In the genomic region with DNA sequence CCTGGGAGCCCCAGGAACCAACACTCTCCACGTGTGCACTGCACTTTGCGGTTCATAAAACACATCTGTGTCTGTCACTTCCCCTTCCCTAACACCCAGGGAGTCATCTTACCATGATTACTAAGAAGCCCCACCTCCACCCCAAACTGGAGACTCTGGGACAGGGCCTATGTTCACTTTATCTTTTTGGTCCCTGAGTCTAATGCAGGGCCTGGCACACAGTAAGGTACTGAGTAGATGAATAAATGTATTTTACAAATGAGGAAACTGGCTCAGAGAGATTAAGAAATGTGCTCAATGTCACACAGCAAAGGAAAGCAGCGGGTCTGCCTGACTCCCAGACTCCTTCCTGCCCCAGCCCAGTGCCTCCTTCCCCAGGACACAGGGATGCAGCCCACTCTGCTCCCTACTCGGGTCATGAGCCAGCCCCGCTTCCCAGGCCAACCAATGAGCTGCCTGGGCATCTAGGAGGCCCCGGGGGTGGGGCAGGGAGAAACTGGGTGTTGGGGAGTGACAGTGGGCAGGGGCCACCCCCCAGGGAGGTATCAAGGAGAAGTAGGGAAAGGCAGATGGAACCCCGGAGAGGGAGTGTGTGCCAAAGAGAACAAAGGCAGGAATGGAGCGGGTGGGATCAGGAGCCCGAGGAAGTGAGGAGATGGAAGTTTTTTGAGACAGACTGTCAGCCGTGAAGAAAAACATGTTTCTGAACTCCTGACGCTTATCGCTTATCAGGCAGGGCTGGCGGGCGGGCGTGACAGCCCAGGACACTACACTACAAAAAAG, we compare ENCODE assay signal across 11 cellular contexts. TPM values are rescaled to one million over a fixed set of nuclear protein-coding genes. Genes with fewer than 3 reads are reported as not detected.
A peak's percentile ranks its signal among the peaks of the same experiment; 100 is the strongest.
DNase-seq lines count a peak whose midpoint lies in the region; ATAC-seq and TF ChIP-seq lines count a peak whose summit lies in the region.
"Had no signal": no experiment of that assay in that cellular context is flagged by ENCODE, and none has a peak within 500 bp of the region (broad histone marks: within the 10 kb centered on the region; RNA-seq: fewer than 3 reads in every experiment).

No MANE protein-coding gene starts in this region.

- no CpG with 5 or more reads among the region's 15 CpGs for WGBS in H9 (ENCODE audit: extremely low coverage, insufficient read length, low lambda C conversion rate)
- 27 to 37% (median 32%) methylated on average over 15 of the region's 15 CpGs for WGBS in heart left ventricle, 4 donors

- H3K4me3 Mint-ChIP-seq in H9: no peak overlapping the region; a peak in 1 of 5 replicates
- no peak overlapping the region for H3K4me3 Mint-ChIP-seq in stimulated activated memory B cell treated with anti-CD40 and anti-IgM and Interleukin-4, amounts not matched to agents 10 μg/mL and 1 μg/mL and 100 μg/mL, for 72 hours
- H3K4me3 Mint-ChIP-seq: effector memory CD8-positive, alpha-beta T cell had no signal

- no peak overlapping the region for H3K56ac ChIP-seq in H9 (ENCODE audit: insufficient read length, low read depth, low read length)

- no peak overlapping the region for H2AK5ac ChIP-seq in H9 (ENCODE audit: insufficient read length, low read length)

- H3K9ac ChIP-seq in H9 (ENCODE audit: extremely low read depth, insufficient read length, low read length): no peak overlapping the region
- H3K9ac ChIP-seq in SK-N-MC (ENCODE audit: insufficient read length): no peak overlapping the region

- no peak overlapping the region for H3K4me2 ChIP-seq in H9 (ENCODE audit: insufficient read depth, insufficient read length, low read length)

- H3K27me3 Mint-ChIP-seq in H9 (ENCODE audit: low read depth): no peaks in the 10 kb centered on the region; the same call in none of the 2 replicates
- H3K27me3 Mint-ChIP-seq in stimulated activated memory B cell treated with anti-CD40 and anti-IgM and Interleukin-4, amounts not matched to agents 10 μg/mL and 1 μg/mL and 100 μg/mL, for 72 hours: peaks cover 8% of the 10 kb centered on the region

- H3K9me3 Mint-ChIP-seq in H9: no peaks in the 10 kb centered on the region
- H3K9me3 Mint-ChIP-seq in stimulated activated memory B cell treated with anti-CD40 and anti-IgM and Interleukin-4, amounts not matched to agents 10 μg/mL and 1 μg/mL and 100 μg/mL, for 72 hours: no peaks in the 10 kb centered on the region
- H3K9me3 Mint-ChIP-seq: effector memory CD8-positive, alpha-beta T cell had no signal

- no peaks in the 10 kb centered on the region for H4K20me1 ChIP-seq in H9 (ENCODE audit: control insufficient read depth, insufficient read depth, insufficient read length)

- H3K79me2 ChIP-seq in H9 (ENCODE audit: insufficient read depth, low read length): no peaks in the 10 kb centered on the region; the same call in 1 of the 2 replicates

- H3K23ac ChIP-seq in H9 (ENCODE audit: insufficient read length, low read depth, low read length): no peak overlapping the region

- H3K36me3 ChIP-seq in SK-N-MC (ENCODE audit: insufficient read depth, low read length) (no peaks in the 10 kb centered on the region), heart left ventricle (no peaks in the 10 kb centered on the region)

- no peak overlapping the region for H3K4ac ChIP-seq in H9 (ENCODE audit: low read depth, low read length)

- H3K79me1 ChIP-seq in H9 (ENCODE audit: insufficient read depth, low read depth, low read length, poor library complexity, severe bottlenecking): no peaks in the 10 kb centered on the region

- H4K91ac ChIP-seq in H9 (ENCODE audit: insufficient read length, low read depth, low read length): no peak overlapping the region

- H2BK20ac ChIP-seq in H9 (ENCODE audit: low read depth, low read length, poor library complexity, severe bottlenecking): no peak overlapping the region

- H3K27ac Mint-ChIP-seq in H9: peak overlapping the region in 2 of 3 experiments; percentile 70 to 91; a peak in 3 of 7 replicates
- no peak overlapping the region for H3K27ac Mint-ChIP-seq in stimulated activated memory B cell treated with anti-CD40 and anti-IgM and Interleukin-4, amounts not matched to agents 10 μg/mL and 1 μg/mL and 100 μg/mL, for 72 hours
- H3K27ac Mint-ChIP-seq: effector memory CD8-positive, alpha-beta T cell had no signal

- H3K27ac ChIP-seq in H9 (ENCODE audit: insufficient read length, low read depth, low read length) (no peak overlapping the region), SK-N-MC (peak overlapping the region; percentile 68; the same call in 1 of the 2 replicates), heart left ventricle (peak overlapping the region in 11 of 12 donors; percentile 12 to 77 (median 47)), caudate nucleus (ENCODE audit: low read depth, low read length) (no peak overlapping the region)

- H3T11ph ChIP-seq in H9 (ENCODE audit: low read length): no peak overlapping the region

- no peak overlapping the region for H4K5ac ChIP-seq in H9 (ENCODE audit: insufficient read length, low read depth, low read length)

- H3K14ac ChIP-seq in H9 (ENCODE audit: insufficient read depth, low read length): peak overlapping the region; percentile 34; the same call in 1 of the 2 replicates

- H3K27me3 ChIP-seq in H9 (ENCODE audit: insufficient read depth, low read length) (no peaks in the 10 kb centered on the region), heart left ventricle (no peaks in the 10 kb centered on the region)

- peak; percentile 38 to 54 (median 51) for ATAC-seq in heart left ventricle
- ATAC-seq in stimulated activated memory B cell treated with anti-CD40 and anti-IgM and Interleukin-4, amounts not matched to agents 10 μg/mL and 1 μg/mL and 100 μg/mL, for 72 hours: peak; percentile 65
- ATAC-seq: effector memory CD8-positive, alpha-beta T cell had no signal

- no peak overlapping the region for H2BK15ac ChIP-seq in H9 (ENCODE audit: low read depth, low read length)

- H3K4me1 ChIP-seq in H9 (ENCODE audit: insufficient read depth, low read length) (no peaks in the 10 kb centered on the region), heart left ventricle (peaks cover 4 to 85% (median 61%) of the 10 kb centered on the region in 12 donors)

- H3K4me1 Mint-ChIP-seq in H9: peaks cover 63 to 66% of the 10 kb centered on the region in 2 experiments
- H3K4me1 Mint-ChIP-seq in stimulated activated memory B cell treated with anti-CD40 and anti-IgM and Interleukin-4, amounts not matched to agents 10 μg/mL and 1 μg/mL and 100 μg/mL, for 72 hours: peaks cover 10% of the 10 kb centered on the region

- H3K23me2 ChIP-seq in H9 (ENCODE audit: insufficient read length, low read depth, low read length, poor library complexity, severe bottlenecking): no peaks in the 10 kb centered on the region

- H3K4me3 ChIP-seq in SK-N-MC: peak overlapping the region; percentile 47
- no peak overlapping the region for H3K4me3 ChIP-seq in heart left ventricle

- H3K9me3 ChIP-seq in H9 (ENCODE audit: control insufficient read depth, low read depth, low read length) (no peaks in the 10 kb centered on the region), SK-N-MC (ENCODE audit: low read depth, low read length) (no peaks in the 10 kb centered on the region), heart left ventricle (no peaks in the 10 kb centered on the region)

- no peak for TF ChIP-seq CTCF in H9 (conservative IDR thresholded peaks at IDR 0.05)
- TF ChIP-seq CTCF in heart left ventricle (IDR thresholded peaks at IDR 0.05): no peak

- DNase-seq in H9 (no peak), SK-N-MC (ENCODE audit: low read depth, low spot score) (no peak), heart left ventricle (peak in 3 of 5 donors; percentile 48 to 67 (median 56)), medulla oblongata (ENCODE audit: extremely low spot score) (no peak), caudate nucleus (lab: John Stamatoyannopoulos, UW) (no peak), T-helper 9 cell (no peak)
- no peak for DNase-seq in stimulated activated CD4-positive, alpha-beta T cell treated with anti-CD3 and anti-CD28 coated beads, Interleukin-4, amount 100 ng/mL, for 24 hours
- DNase-seq: effector memory CD8-positive, alpha-beta T cell; NCI-H187 treated with DMSO at 0.1 percent for 48 hours; T-helper 1 cell had no signal

- no peak for TF ChIP-seq POLR2A in heart left ventricle (IDR thresholded peaks at IDR 0.05)

- intact Hi-C loops in heart left ventricle (cut with DNase I): loop anchor here in 1 of 10 donors (2.0 kb wide), 1 partner anchor 20 kb away; no protein-coding TSS in a partner anchor

- no peak overlapping the region for H3K18ac ChIP-seq in H9 (ENCODE audit: insufficient read length, low read depth, low read length)

- H2BK5ac ChIP-seq in H9 (ENCODE audit: insufficient read length, low read length): no peak overlapping the region

- H2BK120ac ChIP-seq in H9 (ENCODE audit: low read depth, low read length, poor library complexity, severe bottlenecking): no peak overlapping the region

- no peak overlapping the region for H2AFZ ChIP-seq in H9 (ENCODE audit: low read length)

- no peak overlapping the region for H4K8ac ChIP-seq in H9 (replicated peaks; ENCODE audit: insufficient read length, low read depth, low read length)

- H2BK12ac ChIP-seq in H9 (ENCODE audit: insufficient read length, low read depth, low read length): no peak overlapping the region

- no peaks in the 10 kb centered on the region for H3K36me3 Mint-ChIP-seq in H9 (ENCODE audit: insufficient read depth in 1 of 3, low read depth in 3 of 3)
- H3K36me3 Mint-ChIP-seq in stimulated activated memory B cell treated with anti-CD40 and anti-IgM and Interleukin-4, amounts not matched to agents 10 μg/mL and 1 μg/mL and 100 μg/mL, for 72 hours: no peaks in the 10 kb centered on the region

RNA-seq across cellular contexts. Expression of gene SHB, which starts 30.5 kb away (rescaled TPM):
- total RNA-seq in H9 (2021) (13.8 and 14.6 TPM in 2 replicates), heart left ventricle (10 to 100 TPM; 10.7 to 31.4 (median 21.4) TPM)
- 10 to 100 TPM in 1 of 2 donors, 1 to 10 TPM in 1; 7.8 to 23.2 TPM for polyA plus RNA-seq in heart left ventricle

Comparison
In these comparisons a context has a peak if more than half of its experiments do, and no peak if none do; other contexts are left out.
1. DNase-seq: peak in heart left ventricle (3 of 5); none in H9 (single experiment), SK-N-MC (single experiment), medulla oblongata (single experiment), caudate nucleus (0 of 61), stimulated activated CD4-positive, alpha-beta T cell treated with anti-CD3 and anti-CD28 coated beads, Interleukin-4, amount 100 ng/mL, for 24 hours (single experiment) and T-helper 9 cell (single experiment).
2. H3K27ac ChIP-seq: peak in SK-N-MC (single experiment) and heart left ventricle (11 of 12); none in H9 (single experiment) and caudate nucleus (single experiment).